9 cellular contexts compared by ENCODE assay signal in the genomic region with DNA sequence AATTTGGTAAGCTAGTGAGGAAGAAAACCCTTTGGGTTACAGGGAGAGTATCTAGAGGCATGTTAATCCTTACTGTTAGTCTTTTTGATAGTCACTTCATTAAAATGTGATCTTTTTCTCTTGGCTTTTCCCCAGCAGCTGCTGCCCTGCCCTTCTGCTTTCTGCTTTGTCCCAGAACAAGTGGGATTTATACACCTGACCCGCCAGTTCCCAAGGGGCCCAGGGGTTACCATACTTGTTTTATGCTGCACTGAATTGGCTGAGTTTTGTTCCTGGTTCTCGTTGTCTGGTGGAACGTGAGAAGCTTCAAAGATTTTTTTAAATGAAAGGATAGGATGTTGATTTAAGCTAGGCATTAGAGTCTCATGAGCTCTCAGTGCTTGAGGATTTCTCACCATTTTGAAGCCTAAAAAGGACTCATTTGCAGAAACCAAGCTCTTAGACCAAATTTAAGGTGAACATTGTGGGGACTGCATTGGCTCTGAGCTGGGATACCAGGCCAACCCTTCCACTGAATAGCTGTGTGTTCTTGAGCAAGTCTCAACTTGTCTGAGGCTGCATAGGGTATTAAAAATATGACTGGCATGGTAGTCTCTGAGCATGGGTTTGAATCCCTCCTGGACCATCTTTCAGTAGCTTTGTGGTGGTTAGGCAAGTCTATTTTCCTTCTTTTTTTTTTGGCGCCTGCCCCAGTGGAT. TPM values are rescaled to one million over a fixed set of nuclear protein-coding genes. Genes with fewer than 3 reads are reported as not detected.
DNase-seq lines count a peak whose midpoint lies in the region; ATAC-seq and TF ChIP-seq lines count a peak whose summit lies in the region.
"Had no signal": no experiment of that assay in that cellular context is flagged by ENCODE, and none has a peak within 500 bp of the region (broad histone marks: within the 10 kb centered on the region; RNA-seq: fewer than 3 reads in every experiment).

No MANE protein-coding gene starts in this region.

- peaks cover 47% of the 10 kb centered on the region for H3K4me1 Mint-ChIP-seq in activated CD8-positive, alpha-beta memory T cell treated with anti-CD3 and anti-CD28 coated beads, Interleukin-2, amount 10 ng/mL, durations not matched to agents 7 days and 5 days
- H3K4me1 Mint-ChIP-seq in glutamatergic neuron (ENCODE audit: low read depth, unreplicated experiment) = peaks cover 12% of the 10 kb centered on the region

- peak overlapping the region in 4 of 5 donors; percentile 41 to 73 (median 63) for H3K9ac ChIP-seq in subcutaneous abdominal adipose tissue (ENCODE audit: low read length in 5 of 5)

- H3K27me3 Mint-ChIP-seq in activated CD8-positive, alpha-beta memory T cell treated with anti-CD3 and anti-CD28 coated beads, Interleukin-2, amount 10 ng/mL, durations not matched to agents 7 days and 5 days = no peaks in the 10 kb centered on the region
- no peaks in the 10 kb centered on the region for H3K27me3 Mint-ChIP-seq in glutamatergic neuron (ENCODE audit: unreplicated experiment)

- H3K4me3 Mint-ChIP-seq in activated CD8-positive, alpha-beta memory T cell treated with anti-CD3 and anti-CD28 coated beads, Interleukin-2, amount 10 ng/mL, durations not matched to agents 7 days and 5 days = no peak overlapping the region
- peak overlapping the region; percentile 22 for H3K4me3 Mint-ChIP-seq in glutamatergic neuron (ENCODE audit: unreplicated experiment)

- H3K27ac Mint-ChIP-seq in activated CD8-positive, alpha-beta memory T cell treated with anti-CD3 and anti-CD28 coated beads, Interleukin-2, amount 10 ng/mL, durations not matched to agents 7 days and 5 days = peak overlapping the region; percentile 6
- no peak overlapping the region for H3K27ac Mint-ChIP-seq in glutamatergic neuron (ENCODE audit: unreplicated experiment)

- CTCF ChIA-PET in activated CD8-positive, alpha-beta memory T cell treated with anti-CD3 and anti-CD28 coated beads, Interleukin-2, amount 10 ng/mL, durations not matched to agents 7 days and 5 days (lab: Charles Lee) = interaction anchor here (0.7 to 3.3 kb wide), 5 partner anchors 9 to 584 kb away, joined by 3 to 21 read pairs (median 4); no protein-coding TSS in a partner anchor

- no peaks in the 10 kb centered on the region for H3K9me3 Mint-ChIP-seq in activated CD8-positive, alpha-beta memory T cell treated with anti-CD3 and anti-CD28 coated beads, Interleukin-2, amount 10 ng/mL, durations not matched to agents 7 days and 5 days (ENCODE audit: low read depth)
- H3K9me3 Mint-ChIP-seq in glutamatergic neuron (ENCODE audit: unreplicated experiment) = peaks cover 2% of the 10 kb centered on the region

- peaks cover 28% of the 10 kb centered on the region for H3K36me3 Mint-ChIP-seq in activated CD8-positive, alpha-beta memory T cell treated with anti-CD3 and anti-CD28 coated beads, Interleukin-2, amount 10 ng/mL, durations not matched to agents 7 days and 5 days
- no peaks in the 10 kb centered on the region for H3K36me3 Mint-ChIP-seq in glutamatergic neuron (ENCODE audit: unreplicated experiment)

- H3K36me3 ChIP-seq in RWPE2 (ENCODE audit: low read depth) (peaks cover 23% of the 10 kb centered on the region), subcutaneous abdominal adipose tissue (ENCODE audit: control insufficient read depth in 5 of 5, insufficient read depth in 5 of 5, low read length in 5 of 5) (peaks cover 0 to 2% (median 0%) of the 10 kb centered on the region in 5 donors)

- no peaks in the 10 kb centered on the region for H3K9me3 ChIP-seq in RWPE2 (ENCODE audit: severe bottlenecking)
- H3K9me3 ChIP-seq in subcutaneous abdominal adipose tissue (ENCODE audit: control insufficient read depth in 5 of 5, low read length in 5 of 5) = no peaks in the 10 kb centered on the region

- no peak for DNase-seq in activated CD8-positive, alpha-beta memory T cell treated with anti-CD3 and anti-CD28 coated beads, Interleukin-2, amount 10 ng/mL, durations not matched to agents 7 days and 5 days
- DNase-seq in activated CD8-positive, alpha-beta memory T cell treated with anti-CD3 and anti-CD28 coated beads for 24 hours = no peak
- no peak for DNase-seq in RWPE2 (ENCODE audit: low spot score)
- peak; percentile 26 for DNase-seq in glutamatergic neuron
- DNase-seq in HCEC 1CT = no peak
- no peak for DNase-seq in NCI-H1105 (lab: John Stamatoyannopoulos, UW)
- DNase-seq: activated CD8-positive, alpha-beta memory T cell treated with anti-CD3 and anti-CD28 coated beads, Interleukin-2, amount 50 U/mL, for 4 hours had no signal

- H3K27me3 ChIP-seq in RWPE2 (ENCODE audit: insufficient read depth, poor library complexity, severe bottlenecking) = no peaks in the 10 kb centered on the region
- no peaks in the 10 kb centered on the region for H3K27me3 ChIP-seq in subcutaneous abdominal adipose tissue (ENCODE audit: control insufficient read depth in 5 of 5, insufficient read depth in 4 of 5, low read length in 5 of 5)

- TF ChIP-seq CTCF in RWPE2 (IDR thresholded peaks at IDR 0.05; ENCODE audit: poor library complexity, severe bottlenecking) = no peak
- TF ChIP-seq CTCF in glutamatergic neuron (IDR thresholded peaks at IDR 0.05; ENCODE audit: partially characterized antibody, unreplicated experiment) = no peak

- no peak for ATAC-seq in activated CD8-positive, alpha-beta memory T cell treated with anti-CD3 and anti-CD28 coated beads, Interleukin-2, amount 10 ng/mL, durations not matched to agents 7 days and 5 days
- ATAC-seq in RWPE2 (ENCODE audit: low read depth) (peak; percentile 71), HG03571 (IDR thresholded peaks at IDR 0.05; ENCODE audit: unreplicated experiment) (no peak)

- H3K27ac ChIP-seq in RWPE2 (ENCODE audit: poor library complexity, severe bottlenecking) (peak overlapping the region; percentile 46), subcutaneous abdominal adipose tissue (ENCODE audit: low read depth, low read length) (peak overlapping the region; percentile 92)

- peaks cover 9% of the 10 kb centered on the region for H3K4me1 ChIP-seq in RWPE2 (ENCODE audit: insufficient read depth, poor library complexity, severe bottlenecking)
- peaks cover 7 to 46% (median 35%) of the 10 kb centered on the region in 5 donors for H3K4me1 ChIP-seq in subcutaneous abdominal adipose tissue (ENCODE audit: control insufficient read depth in 5 of 5, insufficient read depth in 5 of 5, low read length in 5 of 5)

- H3K4me3 ChIP-seq in RWPE2 (ENCODE audit: severe bottlenecking) (no peak overlapping the region), subcutaneous abdominal adipose tissue (ENCODE audit: low read depth in 1 of 5, low read length in 5 of 5) (no peak overlapping the region)

RNA-seq across cellular contexts. Expression of a gene that starts 6.6 kb away (rescaled TPM):
- total RNA-seq in activated CD8-positive, alpha-beta memory T cell treated with anti-CD3 and anti-CD28 coated beads, Interleukin-2, amount 10 ng/mL, durations not matched to agents 7 days and 5 days = 10 to 100 TPM; 32.2 to 47.3 TPM
- 92.4 TPM for total RNA-seq in glutamatergic neuron (ENCODE audit: unreplicated experiment)

RNA-seq across cellular contexts. Expression of a gene that starts 58.7 kb away (rescaled TPM):
- 10 to 100 TPM; 15.8 to 20.7 TPM for total RNA-seq in activated CD8-positive, alpha-beta memory T cell treated with anti-CD3 and anti-CD28 coated beads, Interleukin-2, amount 10 ng/mL, durations not matched to agents 7 days and 5 days
- 27.4 TPM for total RNA-seq in glutamatergic neuron (ENCODE audit: unreplicated experiment)
